In genomic region chr6:116282698-116283097, GRCh38 we compare ENCODE assay signal across 17 cellular contexts. TPM values are rescaled to one million over a fixed set of nuclear protein-coding genes. Genes with fewer than 3 reads are reported as not detected.
DNase-seq lines count a peak whose midpoint lies in the region; ATAC-seq and TF ChIP-seq lines count a peak whose summit lies in the region.
"Had no signal": no experiment of that assay in that cellular context is flagged by ENCODE, and none has a peak within 500 bp of the region (broad histone marks: within the 10 kb centered on the region; RNA-seq: fewer than 3 reads in every experiment).

No MANE protein-coding gene starts in this region.

- POLR2A ChIA-PET in WTC11 (lab: Charles Lee) = no interaction called here

- H3K4me1 Mint-ChIP-seq in WTC11 = peaks cover 33% of the 10 kb centered on the region

- TF ChIP-seq CTCF in AG10803 (conservative IDR thresholded peaks at IDR 0.05; ENCODE audit: low read length) = no peak
- no peak for TF ChIP-seq CTCF in WTC11 (IDR thresholded peaks at IDR 0.05)
- TF ChIP-seq CTCF in fibroblast of villous mesenchyme (IDR thresholded peaks at IDR 0.05; ENCODE audit: insufficient read depth, low read depth, low read length) = no peak

- DNase-seq in AG10803 (ENCODE audit: low read depth) (peak; percentile 37), NCI-H69 (lab: John Stamatoyannopoulos, UW) (peak; percentile 27), WTC11 (ENCODE audit: low spot score) (no peak), fibroblast of villous mesenchyme (ENCODE audit: low read depth) (peak; percentile 18), SKM-1 (lab: John Stamatoyannopoulos, UW; ENCODE audit: unreplicated experiment) (no peak), AG08395 (ENCODE audit: low spot score) (no peak), NCI-H82 treated with DMSO at 0.1 percent for 48 hours (lab: John Stamatoyannopoulos, UW; ENCODE audit: unreplicated experiment) (no peak), NCI-H1436 (lab: John Stamatoyannopoulos, UW) (no peak)
- DNase-seq: 8988T; ACHN; CD8-positive, alpha-beta T cell; COR-L47; DND-41; GDM1; GOT3; H9 had no signal

- ATAC-seq in WTC11 = no peak
- ATAC-seq: CD8-positive, alpha-beta T cell had no signal

- 0 out of 2 replicates have a peak overlapping the region, but pooled peaks have one; percentile 64 for H3K27ac Mint-ChIP-seq in WTC11
- H3K27ac Mint-ChIP-seq: CD14-positive monocyte; CD8-positive, alpha-beta T cell had no signal

- CTCF ChIA-PET in WTC11 (lab: Charles Lee) = interaction anchor here (1.9 kb wide), 1 partner anchor 14 kb away, joined by 7 read pairs; no protein-coding TSS in a partner anchor

- H3K36me3 Mint-ChIP-seq in WTC11 = peaks cover 13% of the 10 kb centered on the region

- no peak overlapping the region for H3K4me3 Mint-ChIP-seq in WTC11
- H3K4me3 Mint-ChIP-seq: CD14-positive monocyte; CD8-positive, alpha-beta T cell; H9 had no signal

- H3K27me3 Mint-ChIP-seq in WTC11 (ENCODE audit: low read depth) = no peaks in the 10 kb centered on the region

- H3K9me3 Mint-ChIP-seq in WTC11 = 0 out of 2 replicates have a peak, but pooled peaks cover 4% of the 10 kb centered on the region
- H3K9me3 Mint-ChIP-seq: CD8-positive, alpha-beta T cell; H9 had no signal

- H3K4me3 ChIP-seq in AG10803 (ENCODE audit: low read length) = no peak overlapping the region
- H3K4me3 ChIP-seq in fibroblast of villous mesenchyme (ENCODE audit: low read depth, low read length) = no peak overlapping the region

TF ChIP-seq in WTC11, 78 proteins besides CTCF, POLR2A, EP300 and RAD21:
- no peak for TF ChIP-seq HMGA2 (CRISPR knock-in tag; IDR thresholded peaks at IDR 0.05)
- no peak for TF ChIP-seq ZNF138 (CRISPR knock-in tag; conservative IDR thresholded peaks at IDR 0.05)
- TF ChIP-seq ELF4 (CRISPR knock-in tag; IDR thresholded peaks at IDR 0.05; ENCODE audit: low read depth) = no peak

RNA-seq across cellular contexts. Expression of gene TSPYL1, which starts 3.0 kb away (rescaled TPM):
- total RNA-seq in WTC11 (2021) (62.4 to 68.6 TPM (median 64.3 TPM) in 3 replicates), fibroblast of villous mesenchyme (76.3 and 114 TPM in 2 replicates)

RNA-seq across cellular contexts. Expression of gene TSPYL4, which starts 28.8 kb away (rescaled TPM):
- total RNA-seq in WTC11 (2021) (13.6 to 15.3 TPM (median 14.2 TPM) in 3 replicates), fibroblast of villous mesenchyme (16.4 and 18.0 TPM in 2 replicates)

Comparison
In these comparisons a context has a peak if more than half of its experiments do, and no peak if none do; other contexts are left out.
1. DNase-seq: peak in AG10803 (single experiment), NCI-H69 (single experiment) and fibroblast of villous mesenchyme (single experiment); none in WTC11 (single experiment), SKM-1 (single experiment), AG08395 (single experiment), NCI-H82 treated with DMSO at 0.1 percent for 48 hours (single experiment) and NCI-H1436 (single experiment).